1 cellular context compared by ENCODE assay signal in the genomic region with DNA sequence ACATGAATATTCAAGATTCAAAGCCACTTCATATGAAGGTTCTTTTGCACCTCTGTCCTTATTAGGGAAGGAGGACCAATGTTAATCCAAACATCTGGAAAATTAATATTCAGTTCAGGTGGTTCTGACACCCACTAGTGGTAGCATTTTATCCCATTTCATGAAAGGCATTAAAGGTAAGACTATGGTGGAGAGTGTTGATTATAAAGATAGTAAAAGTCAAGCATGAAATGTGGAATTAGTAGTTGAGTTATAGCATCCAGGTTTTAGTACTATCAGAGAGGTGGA.
TF ChIP-seq lines count a peak whose summit lies in the region.

No MANE protein-coding gene starts in this region.

TF ChIP-seq in GM23338, 12 proteins besides CTCF, POLR2A, EP300 and RAD21 (continued from another document):
- TF ChIP-seq, protein P1, sequence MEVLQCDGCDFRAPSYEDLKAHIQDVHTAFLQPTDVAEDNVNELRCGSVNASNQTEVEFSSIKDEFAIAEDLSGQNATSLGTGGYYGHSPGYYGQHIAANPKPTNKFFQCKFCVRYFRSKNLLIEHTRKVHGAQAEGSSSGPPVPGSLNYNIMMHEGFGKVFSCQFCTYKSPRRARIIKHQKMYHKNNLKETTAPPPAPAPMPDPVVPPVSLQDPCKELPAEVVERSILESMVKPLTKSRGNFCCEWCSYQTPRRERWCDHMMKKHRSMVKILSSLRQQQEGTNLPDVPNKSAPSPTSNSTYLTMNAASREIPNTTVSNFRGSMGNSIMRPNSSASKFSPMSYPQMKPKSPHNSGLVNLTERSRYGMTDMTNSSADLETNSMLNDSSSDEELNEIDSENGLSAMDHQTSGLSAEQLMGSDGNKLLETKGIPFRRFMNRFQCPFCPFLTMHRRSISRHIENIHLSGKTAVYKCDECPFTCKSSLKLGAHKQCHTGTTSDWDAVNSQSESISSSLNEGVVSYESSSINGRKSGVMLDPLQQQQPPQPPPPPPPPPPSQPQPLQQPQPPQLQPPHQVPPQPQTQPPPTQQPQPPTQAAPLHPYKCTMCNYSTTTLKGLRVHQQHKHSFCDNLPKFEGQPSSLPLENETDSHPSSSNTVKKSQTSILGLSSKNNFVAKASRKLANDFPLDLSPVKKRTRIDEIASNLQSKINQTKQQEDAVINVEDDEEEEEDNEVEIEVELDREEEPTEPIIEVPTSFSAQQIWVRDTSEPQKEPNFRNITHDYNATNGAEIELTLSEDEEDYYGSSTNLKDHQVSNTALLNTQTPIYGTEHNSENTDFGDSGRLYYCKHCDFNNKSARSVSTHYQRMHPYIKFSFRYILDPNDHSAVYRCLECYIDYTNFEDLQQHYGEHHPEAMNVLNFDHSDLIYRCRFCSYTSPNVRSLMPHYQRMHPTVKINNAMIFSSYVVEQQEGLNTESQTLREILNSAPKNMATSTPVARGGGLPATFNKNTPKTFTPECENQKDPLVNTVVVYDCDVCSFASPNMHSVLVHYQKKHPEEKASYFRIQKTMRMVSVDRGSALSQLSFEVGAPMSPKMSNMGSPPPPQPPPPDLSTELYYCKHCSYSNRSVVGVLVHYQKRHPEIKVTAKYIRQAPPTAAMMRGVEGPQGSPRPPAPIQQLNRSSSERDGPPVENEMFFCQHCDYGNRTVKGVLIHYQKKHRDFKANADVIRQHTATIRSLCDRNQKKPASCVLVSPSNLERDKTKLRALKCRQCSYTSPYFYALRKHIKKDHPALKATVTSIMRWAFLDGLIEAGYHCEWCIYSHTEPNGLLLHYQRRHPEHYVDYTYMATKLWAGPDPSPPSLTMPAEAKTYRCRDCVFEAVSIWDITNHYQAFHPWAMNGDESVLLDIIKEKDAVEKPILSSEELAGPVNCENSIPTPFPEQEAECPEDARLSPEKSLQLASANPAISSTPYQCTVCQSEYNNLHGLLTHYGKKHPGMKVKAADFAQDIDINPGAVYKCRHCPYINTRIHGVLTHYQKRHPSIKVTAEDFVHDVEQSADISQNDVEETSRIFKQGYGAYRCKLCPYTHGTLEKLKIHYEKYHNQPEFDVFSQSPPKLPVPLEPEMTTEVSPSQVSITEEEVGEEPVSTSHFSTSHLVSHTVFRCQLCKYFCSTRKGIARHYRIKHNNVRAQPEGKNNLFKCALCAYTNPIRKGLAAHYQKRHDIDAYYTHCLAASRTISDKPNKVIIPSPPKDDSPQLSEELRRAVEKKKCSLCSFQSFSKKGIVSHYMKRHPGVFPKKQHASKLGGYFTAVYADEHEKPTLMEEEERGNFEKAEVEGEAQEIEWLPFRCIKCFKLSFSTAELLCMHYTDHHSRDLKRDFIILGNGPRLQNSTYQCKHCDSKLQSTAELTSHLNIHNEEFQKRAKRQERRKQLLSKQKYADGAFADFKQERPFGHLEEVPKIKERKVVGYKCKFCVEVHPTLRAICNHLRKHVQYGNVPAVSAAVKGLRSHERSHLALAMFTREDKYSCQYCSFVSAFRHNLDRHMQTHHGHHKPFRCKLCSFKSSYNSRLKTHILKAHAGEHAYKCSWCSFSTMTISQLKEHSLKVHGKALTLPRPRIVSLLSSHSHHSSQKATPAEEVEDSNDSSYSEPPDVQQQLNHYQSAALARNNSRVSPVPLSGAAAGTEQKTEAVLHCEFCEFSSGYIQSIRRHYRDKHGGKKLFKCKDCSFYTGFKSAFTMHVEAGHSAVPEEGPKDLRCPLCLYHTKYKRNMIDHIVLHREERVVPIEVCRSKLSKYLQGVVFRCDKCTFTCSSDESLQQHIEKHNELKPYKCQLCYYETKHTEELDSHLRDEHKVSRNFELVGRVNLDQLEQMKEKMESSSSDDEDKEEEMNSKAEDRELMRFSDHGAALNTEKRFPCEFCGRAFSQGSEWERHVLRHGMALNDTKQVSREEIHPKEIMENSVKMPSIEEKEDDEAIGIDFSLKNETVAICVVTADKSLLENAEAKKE (CRISPR knock-in tag; IDR thresholded peaks at IDR 0.05) = no peak
- no peak for TF ChIP-seq ZNF114 (CRISPR knock-in tag; IDR thresholded peaks at IDR 0.05)
